Comparison of ENCODE assay signal across 8 cellular contexts in genomic region chr4:7193040-7193958, GRCh38. TPM values are rescaled to one million over a fixed set of nuclear protein-coding genes. Genes with fewer than 3 reads are reported as not detected.
DNase-seq lines count a peak whose midpoint lies in the region; ATAC-seq and TF ChIP-seq lines count a peak whose summit lies in the region.

No MANE protein-coding gene starts in this region.

- TF ChIP-seq EP300 in Ishikawa (IDR thresholded peaks at IDR 0.05; ENCODE audit: borderline replicate concordance) = no peak

- H3K27me3 Mint-ChIP-seq in natural killer cell treated with Interleukin-12 subunit alpha and Interleukin-12 subunit beta and Interleukin-15 and Interleukin-18, amount 100 ng/mL, for 72 hours = peaks cover 35 to 45% of the 10 kb centered on the region in 2 donors
- H3K27me3 Mint-ChIP-seq in activated T-helper 2 cell treated with anti-CD3 and anti-CD28 coated beads, Interferon-gamma antibody, Interleukin-2, Interleukin-4, amounts not matched to agents 10 μg/mL and 5 μg/mL and 100 μg/mL, durations not matched to agents 14 hours and 24 hours and 36 hours (ENCODE audit: low read depth) = peaks cover 48% of the 10 kb centered on the region

- no peaks in the 10 kb centered on the region for H3K9me3 Mint-ChIP-seq in natural killer cell treated with Interleukin-12 subunit alpha and Interleukin-12 subunit beta and Interleukin-15 and Interleukin-18, amount 100 ng/mL, for 72 hours
- no peaks in the 10 kb centered on the region for H3K9me3 Mint-ChIP-seq in activated T-helper 2 cell treated with anti-CD3 and anti-CD28 coated beads, Interferon-gamma antibody, Interleukin-2, Interleukin-4, amounts not matched to agents 10 μg/mL and 5 μg/mL and 100 μg/mL, durations not matched to agents 14 hours and 24 hours and 36 hours

- no peak for TF ChIP-seq RAD21 in Ishikawa (IDR thresholded peaks at IDR 0.05; ENCODE audit: low read depth)

- peak overlapping the region; percentile 20 for H3K4me3 Mint-ChIP-seq in natural killer cell treated with Interleukin-12 subunit alpha and Interleukin-12 subunit beta and Interleukin-15 and Interleukin-18, amount 100 ng/mL, for 72 hours
- no peak overlapping the region for H3K4me3 Mint-ChIP-seq in activated T-helper 2 cell treated with anti-CD3 and anti-CD28 coated beads, Interferon-gamma antibody, Interleukin-2, Interleukin-4, amounts not matched to agents 10 μg/mL and 5 μg/mL and 100 μg/mL, durations not matched to agents 14 hours and 24 hours and 36 hours (ENCODE audit: low read depth)

- H3K4me1 Mint-ChIP-seq in natural killer cell treated with Interleukin-12 subunit alpha and Interleukin-12 subunit beta and Interleukin-15 and Interleukin-18, amount 100 ng/mL, for 72 hours (ENCODE audit: low read depth in 2 of 2) = no peaks in the 10 kb centered on the region
- no peaks in the 10 kb centered on the region for H3K4me1 Mint-ChIP-seq in activated T-helper 2 cell treated with anti-CD3 and anti-CD28 coated beads, Interferon-gamma antibody, Interleukin-2, Interleukin-4, amounts not matched to agents 10 μg/mL and 5 μg/mL and 100 μg/mL, durations not matched to agents 14 hours and 24 hours and 36 hours (ENCODE audit: low read depth)

- no peak overlapping the region for H3K27ac Mint-ChIP-seq in natural killer cell treated with Interleukin-12 subunit alpha and Interleukin-12 subunit beta and Interleukin-15 and Interleukin-18, amount 100 ng/mL, for 72 hours
- no peak overlapping the region for H3K27ac Mint-ChIP-seq in activated T-helper 2 cell treated with anti-CD3 and anti-CD28 coated beads, Interferon-gamma antibody, Interleukin-2, Interleukin-4, amounts not matched to agents 10 μg/mL and 5 μg/mL and 100 μg/mL, durations not matched to agents 14 hours and 24 hours and 36 hours

- no peak for ATAC-seq in natural killer cell treated with Interleukin-12 subunit alpha and Interleukin-12 subunit beta and Interleukin-15 and Interleukin-18, amount 100 ng/mL, for 72 hours
- no peak for ATAC-seq in GM21528 (IDR thresholded peaks at IDR 0.05; ENCODE audit: low FRiP score, unreplicated experiment)

- no peaks in the 10 kb centered on the region for H3K36me3 Mint-ChIP-seq in natural killer cell treated with Interleukin-12 subunit alpha and Interleukin-12 subunit beta and Interleukin-15 and Interleukin-18, amount 100 ng/mL, for 72 hours
- H3K36me3 Mint-ChIP-seq in activated T-helper 2 cell treated with anti-CD3 and anti-CD28 coated beads, Interferon-gamma antibody, Interleukin-2, Interleukin-4, amounts not matched to agents 10 μg/mL and 5 μg/mL and 100 μg/mL, durations not matched to agents 14 hours and 24 hours and 36 hours (ENCODE audit: low read depth) = no peaks in the 10 kb centered on the region

- DNase-seq in 8988T (peak; percentile 27), epidermal melanocyte (ENCODE audit: insufficient read length, low spot score) (peak; percentile 8), NOMO-1 (lab: John Stamatoyannopoulos, UW; ENCODE audit: unreplicated experiment in 2 of 2) (no peak), NAMALWA (ENCODE audit: low spot score) (no peak)
- DNase-seq in natural killer cell treated with Interleukin-12 subunit alpha and Interleukin-12 subunit beta and Interleukin-15 and Interleukin-18, amount 100 ng/mL, for 72 hours (ENCODE audit: low spot score) = peak; percentile 54
- no peak for DNase-seq in activated T-helper 2 cell treated with anti-CD3 and anti-CD28 coated beads, Interferon-gamma antibody, Interleukin-2, Interleukin-4, amounts not matched to agents 10 μg/mL and 5 μg/mL and 100 μg/mL, durations not matched to agents 14 hours and 24 hours and 36 hours (ENCODE audit: low spot score)

- intact Hi-C loops in activated T-helper 2 cell treated with anti-CD3 and anti-CD28 coated beads, Interferon-gamma antibody, Interleukin-2, Interleukin-4, amounts not matched to agents 10 μg/mL and 5 μg/mL and 100 μg/mL, durations not matched to agents 14 hours and 24 hours and 36 hours (cut with micrococcal nuclease) = loop anchor here (5.0 kb wide), 4 partner anchors 144 to 609 kb away; no protein-coding TSS in a partner anchor

TF ChIP-seq in Ishikawa, 13 proteins besides CTCF, POLR2A, EP300 and RAD21:
- TF ChIP-seq, protein P1, sequence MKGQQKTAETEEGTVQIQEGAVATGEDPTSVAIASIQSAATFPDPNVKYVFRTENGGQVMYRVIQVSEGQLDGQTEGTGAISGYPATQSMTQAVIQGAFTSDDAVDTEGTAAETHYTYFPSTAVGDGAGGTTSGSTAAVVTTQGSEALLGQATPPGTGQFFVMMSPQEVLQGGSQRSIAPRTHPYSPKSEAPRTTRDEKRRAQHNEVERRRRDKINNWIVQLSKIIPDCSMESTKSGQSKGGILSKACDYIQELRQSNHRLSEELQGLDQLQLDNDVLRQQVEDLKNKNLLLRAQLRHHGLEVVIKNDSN (IDR thresholded peaks at IDR 0.05) = no peak
- TF ChIP-seq EGR1 (IDR thresholded peaks at IDR 0.05) (no peak), FOXM1 (IDR thresholded peaks at IDR 0.05; ENCODE audit: borderline replicate concordance, low read depth) (no peak), NFIC (IDR thresholded peaks at IDR 0.05) (peak; percentile 91), TAF1 (IDR thresholded peaks at IDR 0.05; ENCODE audit: low read depth) (no peak), TEAD4 (IDR thresholded peaks at IDR 0.05) (no peak), CREB1 (IDR thresholded peaks at IDR 0.05; ENCODE audit: low read depth) (no peak), TCF12 (IDR thresholded peaks at IDR 0.05; ENCODE audit: low read depth) (peak; percentile 25; the same call in 1 of the 2 replicates), YY1 (IDR thresholded peaks at IDR 0.05; ENCODE audit: low read depth) (no peak)
- TF ChIP-seq, protein P2, sequence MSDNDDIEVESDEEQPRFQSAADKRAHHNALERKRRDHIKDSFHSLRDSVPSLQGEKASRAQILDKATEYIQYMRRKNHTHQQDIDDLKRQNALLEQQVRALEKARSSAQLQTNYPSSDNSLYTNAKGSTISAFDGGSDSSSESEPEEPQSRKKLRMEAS (IDR thresholded peaks at IDR 0.05) = no peak; the same call in 1 of the 2 replicates
- TF ChIP-seq, protein P3, sequence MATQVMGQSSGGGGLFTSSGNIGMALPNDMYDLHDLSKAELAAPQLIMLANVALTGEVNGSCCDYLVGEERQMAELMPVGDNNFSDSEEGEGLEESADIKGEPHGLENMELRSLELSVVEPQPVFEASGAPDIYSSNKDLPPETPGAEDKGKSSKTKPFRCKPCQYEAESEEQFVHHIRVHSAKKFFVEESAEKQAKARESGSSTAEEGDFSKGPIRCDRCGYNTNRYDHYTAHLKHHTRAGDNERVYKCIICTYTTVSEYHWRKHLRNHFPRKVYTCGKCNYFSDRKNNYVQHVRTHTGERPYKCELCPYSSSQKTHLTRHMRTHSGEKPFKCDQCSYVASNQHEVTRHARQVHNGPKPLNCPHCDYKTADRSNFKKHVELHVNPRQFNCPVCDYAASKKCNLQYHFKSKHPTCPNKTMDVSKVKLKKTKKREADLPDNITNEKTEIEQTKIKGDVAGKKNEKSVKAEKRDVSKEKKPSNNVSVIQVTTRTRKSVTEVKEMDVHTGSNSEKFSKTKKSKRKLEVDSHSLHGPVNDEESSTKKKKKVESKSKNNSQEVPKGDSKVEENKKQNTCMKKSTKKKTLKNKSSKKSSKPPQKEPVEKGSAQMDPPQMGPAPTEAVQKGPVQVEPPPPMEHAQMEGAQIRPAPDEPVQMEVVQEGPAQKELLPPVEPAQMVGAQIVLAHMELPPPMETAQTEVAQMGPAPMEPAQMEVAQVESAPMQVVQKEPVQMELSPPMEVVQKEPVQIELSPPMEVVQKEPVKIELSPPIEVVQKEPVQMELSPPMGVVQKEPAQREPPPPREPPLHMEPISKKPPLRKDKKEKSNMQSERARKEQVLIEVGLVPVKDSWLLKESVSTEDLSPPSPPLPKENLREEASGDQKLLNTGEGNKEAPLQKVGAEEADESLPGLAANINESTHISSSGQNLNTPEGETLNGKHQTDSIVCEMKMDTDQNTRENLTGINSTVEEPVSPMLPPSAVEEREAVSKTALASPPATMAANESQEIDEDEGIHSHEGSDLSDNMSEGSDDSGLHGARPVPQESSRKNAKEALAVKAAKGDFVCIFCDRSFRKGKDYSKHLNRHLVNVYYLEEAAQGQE (IDR thresholded peaks at IDR 0.05; ENCODE audit: low read depth) = no peak

RNA-seq across cellular contexts. Expression of gene SORCS2, which starts 1.0 kb away (rescaled TPM):
- under 1 TPM; 0.17 to 0.21 TPM for total RNA-seq in natural killer cell treated with Interleukin-12 subunit alpha and Interleukin-12 subunit beta and Interleukin-15 and Interleukin-18, amount 100 ng/mL, for 72 hours
- 0.02 and 0.05 TPM in 2 replicates for total RNA-seq in activated T-helper 2 cell treated with anti-CD3 and anti-CD28 coated beads, Interferon-gamma antibody, Interleukin-2, Interleukin-4, amounts not matched to agents 10 μg/mL and 5 μg/mL and 100 μg/mL, durations not matched to agents 14 hours and 24 hours and 36 hours

Comparison
In these comparisons a context has a peak if more than half of its experiments do, and no peak if none do; other contexts are left out.
1. DNase-seq: peak in 8988T (single experiment), epidermal melanocyte (single experiment) and natural killer cell treated with Interleukin-12 subunit alpha and Interleukin-12 subunit beta and Interleukin-15 and Interleukin-18, amount 100 ng/mL, for 72 hours (single experiment); none in NOMO-1 (0 of 2), activated T-helper 2 cell treated with anti-CD3 and anti-CD28 coated beads, Interferon-gamma antibody, Interleukin-2, Interleukin-4, amounts not matched to agents 10 μg/mL and 5 μg/mL and 100 μg/mL, durations not matched to agents 14 hours and 24 hours and 36 hours (single experiment) and NAMALWA (single experiment).